ENCODE assay signal across 9 cellular contexts in genomic region chr22:20463324-20464095, GRCh38. TPM values are rescaled to one million over a fixed set of nuclear protein-coding genes. Genes with fewer than 3 reads are reported as not detected.
A peak's percentile ranks its signal among the peaks of the same experiment; 100 is the strongest.
DNase-seq lines count a peak whose midpoint lies in the region; ATAC-seq, FAIRE-seq and TF ChIP-seq lines count a peak whose summit lies in the region.
"Had no signal": no experiment of that assay in that cellular context is flagged by ENCODE, and none has a peak within 500 bp of the region (broad histone marks: within the 10 kb centered on the region; RNA-seq: fewer than 3 reads in every experiment).

No MANE protein-coding gene starts in this region.

- FAIRE-seq in kidney (lab: Jason Lieb, UNC), result no peak
- FAIRE-seq: endometrium had no signal

- H3K36me3 ChIP-seq in BLaER1 treated with 17β-estradiol and CSF1 and Interleukin-3, amounts not matched to agents 10 nM and 100 nM, result peaks cover 4 to 32% (median 22%) of the 10 kb centered on the region in 11 experiments; a peak in 18 of 22 replicates
- H3K36me3 ChIP-seq in Karpas-422 (ENCODE audit: insufficient read depth, low read length), result no peaks in the 10 kb centered on the region
- H3K36me3 ChIP-seq in kidney (ENCODE audit: control insufficient read depth in 1 of 2, insufficient read depth in 2 of 2, low read length in 2 of 2), result peaks cover 6% of the 10 kb centered on the region in 2 donors
- H3K36me3 ChIP-seq in testis (ENCODE audit: low read depth, missing control alignments), result no peaks in the 10 kb centered on the region

- H3K27me3 ChIP-seq in BLaER1 treated with 17β-estradiol and CSF1 and Interleukin-3, amounts not matched to agents 10 nM and 100 nM, result no peaks in the 10 kb centered on the region
- H3K27me3 ChIP-seq in Karpas-422 (ENCODE audit: low read length) (no peaks in the 10 kb centered on the region), testis (no peaks in the 10 kb centered on the region)

- peak overlapping the region in 9 of 11 experiments; percentile 61 to 87 (median 75); a peak in 18 of 22 replicates for H3K27ac ChIP-seq in BLaER1 treated with 17β-estradiol and CSF1 and Interleukin-3, amounts not matched to agents 10 nM and 100 nM
- H3K27ac ChIP-seq in Karpas-422 (ENCODE audit: low read length) (peak overlapping the region; percentile 94), kidney (ENCODE audit: low read depth in 2 of 2, low read length in 2 of 2) (no peak overlapping the region), testis (no peak overlapping the region)

- H4K20me1 ChIP-seq in BLaER1 treated with 17β-estradiol and CSF1 and Interleukin-3, amounts not matched to agents 10 nM and 100 nM, result peaks cover 0 to 21% (median 0%) of the 10 kb centered on the region in 11 experiments; a peak in 4 of 22 replicates
- no peaks in the 10 kb centered on the region for H4K20me1 ChIP-seq in Karpas-422 (ENCODE audit: insufficient read depth, low read depth, low read length)

- peak overlapping the region in 3 of 10 experiments; percentile 1 to 16 (median 14); a peak in 2 of 20 replicates for H3K4me3 ChIP-seq in BLaER1 treated with 17β-estradiol and CSF1 and Interleukin-3, amounts not matched to agents 10 nM and 100 nM
- peak overlapping the region; percentile 56 for H3K4me3 ChIP-seq in Karpas-422 (ENCODE audit: low read length)
- H3K4me3 ChIP-seq in kidney (ENCODE audit: low read length in 2 of 2), result no peak overlapping the region
- no peak overlapping the region for H3K4me3 ChIP-seq in testis

- ATAC-seq in HG03442 (IDR thresholded peaks at IDR 0.05; ENCODE audit: unreplicated experiment) (no peak), GM18907 (IDR thresholded peaks at IDR 0.05; ENCODE audit: unreplicated experiment) (no peak)

- no peak for TF ChIP-seq POLR2A in testis (IDR thresholded peaks at IDR 0.05)

- peak overlapping the region in 8 of 11 experiments; percentile 47 to 65 (median 60); a peak in 15 of 22 replicates for H3K9ac ChIP-seq in BLaER1 treated with 17β-estradiol and CSF1 and Interleukin-3, amounts not matched to agents 10 nM and 100 nM
- H3K9ac ChIP-seq in Karpas-422 (ENCODE audit: low read length) (peak overlapping the region; percentile 69), kidney (ENCODE audit: low read length in 2 of 2) (no peak overlapping the region)

- 0 out of 2 replicates have a peak, but pooled peaks cover 3% of the 10 kb centered on the region for H3K79me2 ChIP-seq in Karpas-422 (ENCODE audit: low read length)

- no peaks in the 10 kb centered on the region for H3K9me3 ChIP-seq in BLaER1 treated with 17β-estradiol and CSF1 and Interleukin-3, amounts not matched to agents 10 nM and 100 nM (replicated peaks in 1 of 11)
- H3K9me3 ChIP-seq in Karpas-422 (ENCODE audit: low read length), result no peaks in the 10 kb centered on the region
- H3K9me3 ChIP-seq in kidney (ENCODE audit: control insufficient read depth in 1 of 2, low read length in 2 of 2), result no peaks in the 10 kb centered on the region
- H3K9me3 ChIP-seq in testis, result no peaks in the 10 kb centered on the region

- peak overlapping the region; percentile 70 to 97 (median 81) for H3K4me2 ChIP-seq in BLaER1 treated with 17β-estradiol and CSF1 and Interleukin-3, amounts not matched to agents 10 nM and 100 nM
- H3K4me2 ChIP-seq in Karpas-422 (ENCODE audit: low read depth, low read length, poor library complexity, severe bottlenecking), result peak overlapping the region; percentile 74

- TF ChIP-seq CTCF in kidney (IDR thresholded peaks at IDR 0.05; ENCODE audit: borderline replicate concordance, extremely low read depth, insufficient read depth) (no peak), testis (IDR thresholded peaks at IDR 0.05) (no peak)

- intact Hi-C loops in kidney (cut with DNase I), result no loop called here
- intact Hi-C loops in testis (cut with DNase I; ENCODE audit: low total_unique reads), result no loop called here

- no peaks in the 10 kb centered on the region for H3K9me2 ChIP-seq in Karpas-422 (replicated peaks; ENCODE audit: insufficient read depth, low read length)

- 45 to 57% methylated on average over 2 of the region's 2 CpGs for WGBS in testis, 2 donors

- peaks cover 31 to 41% (median 37%) of the 10 kb centered on the region in 10 experiments for H3K4me1 ChIP-seq in BLaER1 treated with 17β-estradiol and CSF1 and Interleukin-3, amounts not matched to agents 10 nM and 100 nM
- H3K4me1 ChIP-seq in Karpas-422 (ENCODE audit: low read length) (peaks cover 27% of the 10 kb centered on the region), kidney (ENCODE audit: control insufficient read depth in 1 of 2, insufficient read depth in 1 of 2, low read depth in 1 of 2, low read length in 2 of 2) (peaks cover 0 to 2% of the 10 kb centered on the region in 2 donors), testis (no peaks in the 10 kb centered on the region)

- DNase-seq in Karpas-422 (peak; percentile 88), kidney (peak; percentile 13), ecto neural progenitor cell (ENCODE audit: low spot score) (no peak), testis (no peak)
- DNase-seq in activated CD4-positive, alpha-beta T cell treated with anti-CD3 and anti-CD28 coated beads, Interleukin-2, amount 50 U/mL, for 1 hour, result peak; percentile 22

- peak overlapping the region; percentile 54 for H2AFZ ChIP-seq in Karpas-422 (ENCODE audit: low read length)

RNA-seq across cellular contexts. Expression of gene SCARF2, which starts 25.9 kb away (rescaled TPM):
- 0.67 and 2.2 TPM in 2 replicates for total RNA-seq in Karpas-422 (2014; rRNA removed; shearing (Covaris generic); ENCODE audit: low replicate concordance)
- total RNA-seq in kidney, result 12.3 TPM
- 5.0 TPM for polyA plus RNA-seq in kidney (ENCODE audit: insufficient read depth, low read depth, low replicate concordance)
- total RNA-seq in testis, result 10 to 100 TPM; 10.4 to 12.3 TPM
- polyA plus RNA-seq in testis (ENCODE audit: insufficient read depth, low read depth, low replicate concordance), result 3.3 TPM

RNA-seq across cellular contexts. Expression of gene KLHL22, which starts 32.1 kb away (rescaled TPM):
- 9.7 and 23.7 TPM in 2 replicates for total RNA-seq in Karpas-422 (2014; rRNA removed; shearing (Covaris generic); ENCODE audit: low replicate concordance)
- 22.4 TPM for total RNA-seq in kidney
- 24.3 TPM for polyA plus RNA-seq in kidney (ENCODE audit: insufficient read depth, low read depth, low replicate concordance)
- total RNA-seq in testis, result 10 to 100 TPM; 39.8 to 41.7 TPM
- polyA plus RNA-seq in testis (ENCODE audit: insufficient read depth, low read depth, low replicate concordance), result 18.1 TPM

RNA-seq across cellular contexts. Expression of gene MED15, which starts 43.9 kb away (rescaled TPM):
- 36.9 and 70.3 TPM in 2 replicates for total RNA-seq in Karpas-422 (2014; rRNA removed; shearing (Covaris generic); ENCODE audit: low replicate concordance)
- total RNA-seq in kidney, result 102 TPM
- polyA plus RNA-seq in kidney (ENCODE audit: insufficient read depth, low read depth, low replicate concordance), result 31.7 TPM
- total RNA-seq in testis, result 100 to 1,000 TPM in 1 of 2 donors, 10 to 100 TPM in 1; 81.6 to 101 TPM
- 71.0 TPM for polyA plus RNA-seq in testis (ENCODE audit: insufficient read depth, low read depth, low replicate concordance)

Comparison
In these comparisons a context has a peak if more than half of its experiments do, and no peak if none do; other contexts are left out.
1. H3K27ac ChIP-seq: peak in BLaER1 treated with 17β-estradiol and CSF1 and Interleukin-3, amounts not matched to agents 10 nM and 100 nM (9 of 11) and Karpas-422 (single experiment); none in kidney (0 of 2) and testis (0 of 2).
2. H3K9ac ChIP-seq: peak in BLaER1 treated with 17β-estradiol and CSF1 and Interleukin-3, amounts not matched to agents 10 nM and 100 nM (8 of 11) and Karpas-422 (single experiment); none in kidney (0 of 2).
3. DNase-seq: peak in Karpas-422 (single experiment), activated CD4-positive, alpha-beta T cell treated with anti-CD3 and anti-CD28 coated beads, Interleukin-2, amount 50 U/mL, for 1 hour (single experiment) and kidney (single experiment); none in ecto neural progenitor cell (single experiment) and testis (single experiment).